24 cellular contexts compared by ENCODE assay signal in genomic region chr6:42996513-42996912, GRCh38. TPM values are rescaled to one million over a fixed set of nuclear protein-coding genes. Genes with fewer than 3 reads are reported as not detected.
DNase-seq lines count a peak whose midpoint lies in the region; ATAC-seq, FAIRE-seq and TF ChIP-seq lines count a peak whose summit lies in the region.
"Had no signal": no experiment of that assay in that cellular context is flagged by ENCODE, and none has a peak within 500 bp of the region (broad histone marks: within the 10 kb centered on the region; RNA-seq: fewer than 3 reads in every experiment).

No MANE protein-coding gene starts in this region.

- CTCF ChIA-PET in activated CD4-positive, alpha-beta T cell treated with anti-CD3 and anti-CD28 coated beads, Interleukin-2, amount 10 ng/mL, durations not matched to agents 7 days and 5 days (lab: Charles Lee) = interaction anchor here (0.9 to 1.8 kb wide), 6 partner anchors 10 to 24 kb away, joined by 3 to 7 read pairs (median 4); partner anchors contain the start of gene PPP2R5D
- CTCF ChIA-PET in CD4-positive, alpha-beta memory T cell (lab: Charles Lee; ENCODE audit: partially characterized antibody) = interaction anchor here (0.7 to 2.1 kb wide), 6 partner anchors 8 to 333 kb away, joined by 3 to 10 read pairs (median 3); partner anchors contain the start of gene PEX6

- H3K9me2 ChIP-seq in DOHH2 (replicated peaks; ENCODE audit: control insufficient read depth, low read length) = no peaks in the 10 kb centered on the region

- no peak overlapping the region for H3K4me2 ChIP-seq in DOHH2 (ENCODE audit: low read length)

- H3K27ac ChIP-seq in DOHH2 (ENCODE audit: low read depth, low read length) = no peak overlapping the region
- no peak overlapping the region for H3K27ac ChIP-seq in CD4-positive, alpha-beta memory T cell (ENCODE audit: low read depth, low read length)
- H3K27ac ChIP-seq: esophagus squamous epithelium, psoas muscle, SJSA1, upper lobe of right lung had no signal

- peaks cover 3% of the 10 kb centered on the region; the same call in 1 of the 2 replicates for H3K4me1 ChIP-seq in DOHH2 (ENCODE audit: control insufficient read depth, low read length)
- no peaks in the 10 kb centered on the region for H3K4me1 ChIP-seq in CD4-positive, alpha-beta memory T cell (ENCODE audit: insufficient read depth, low read length)
- H3K4me1 ChIP-seq: BE2C, esophagus squamous epithelium, psoas muscle, SJSA1, upper lobe of right lung had no signal

- DNase-seq in RCC 7860 (ENCODE audit: low spot score) (peak; percentile 18), fibroblast of villous mesenchyme (ENCODE audit: low read depth) (no peak), progenitor cell of endocrine pancreas (ENCODE audit: low spot score, unreplicated experiment) (no peak), GM19239 (ENCODE audit: insufficient read length, low spot score) (no peak)
- no peak for DNase-seq in activated CD4-positive, alpha-beta T cell treated with anti-CD3 and anti-CD28 coated beads, Interleukin-2, amount 10 ng/mL, durations not matched to agents 7 days and 5 days
- DNase-seq in CD4-positive, alpha-beta memory T cell = no peak
- DNase-seq: activated CD8-positive, alpha-beta T cell treated with anti-CD3 and anti-CD28 coated beads for 36 hours; activated naive CD4-positive, alpha-beta T cell treated with anti-CD3 and anti-CD28 coated beads, Interleukin-2, amount 10 ng/mL, durations not matched to agents 7 days and 5 days; activated T-cell treated with anti-CD3 and anti-CD28 coated beads, Interleukin-2, amount 50 U/mL, for 1 hour; aorta; BE2C; cerebellar nuclear complex; effector CD4-positive, alpha-beta T cell; esophagus squamous epithelium; NCI-H1436; NCI-H774; stimulated activated CD4-positive, alpha-beta T cell treated with anti-CD3 and anti-CD28 coated beads, Interleukin-4, amount 100 ng/mL, for 4 hours; upper lobe of right lung had no signal

- ATAC-seq in HG03159 (IDR thresholded peaks at IDR 0.05; ENCODE audit: unreplicated experiment) = no peak
- ATAC-seq: activated CD8-positive, alpha-beta T cell treated with anti-CD3 and anti-CD28 coated beads for 36 hours; psoas muscle; upper lobe of right lung had no signal

- H3K9me3 Mint-ChIP-seq in progenitor cell of endocrine pancreas (ENCODE audit: low read depth) = no peaks in the 10 kb centered on the region
- no peaks in the 10 kb centered on the region for H3K9me3 Mint-ChIP-seq in activated CD4-positive, alpha-beta T cell treated with anti-CD3 and anti-CD28 coated beads, Interleukin-2, amount 10 ng/mL, durations not matched to agents 7 days and 5 days
- H3K9me3 Mint-ChIP-seq in CD4-positive, alpha-beta memory T cell = no peaks in the 10 kb centered on the region
- H3K9me3 Mint-ChIP-seq: activated CD8-positive, alpha-beta T cell treated with anti-CD3 and anti-CD28 coated beads for 36 hours; activated naive CD4-positive, alpha-beta T cell treated with anti-CD3 and anti-CD28 coated beads, Interleukin-2, amount 10 ng/mL, durations not matched to agents 7 days and 5 days; T-helper 2 cell treated with Interferon-gamma antibody and Interleukin-4, amounts not matched to agents 5 μg/mL and 100 μg/mL, for 36 hours had no signal

- peak; percentile 49 for FAIRE-seq in RCC 7860 (lab: Jason Lieb, UNC)
- FAIRE-seq in GM19239 (lab: Jason Lieb, UNC) = no peak
- FAIRE-seq: D721Med had no signal

- no peaks in the 10 kb centered on the region for H3K27me3 Mint-ChIP-seq in progenitor cell of endocrine pancreas
- no peaks in the 10 kb centered on the region for H3K27me3 Mint-ChIP-seq in activated CD4-positive, alpha-beta T cell treated with anti-CD3 and anti-CD28 coated beads, Interleukin-2, amount 10 ng/mL, durations not matched to agents 7 days and 5 days
- no peaks in the 10 kb centered on the region for H3K27me3 Mint-ChIP-seq in CD4-positive, alpha-beta memory T cell
- H3K27me3 Mint-ChIP-seq: activated CD8-positive, alpha-beta T cell treated with anti-CD3 and anti-CD28 coated beads for 36 hours; activated naive CD4-positive, alpha-beta T cell treated with anti-CD3 and anti-CD28 coated beads, Interleukin-2, amount 10 ng/mL, durations not matched to agents 7 days and 5 days had no signal

- peaks cover 3% of the 10 kb centered on the region for H3K36me3 ChIP-seq in DOHH2 (ENCODE audit: control insufficient read depth, low read length)
- peaks cover 3% of the 10 kb centered on the region for H3K36me3 ChIP-seq in CD4-positive, alpha-beta memory T cell (ENCODE audit: insufficient read depth, low read length)
- H3K36me3 ChIP-seq: BE2C had no signal

- no peaks in the 10 kb centered on the region for H4K20me1 ChIP-seq in DOHH2 (ENCODE audit: control insufficient read depth, insufficient read depth, low read depth, low read length)

- no peaks in the 10 kb centered on the region for H3K9me3 ChIP-seq in DOHH2 (ENCODE audit: control insufficient read depth, insufficient read depth, low read length)
- no peaks in the 10 kb centered on the region for H3K9me3 ChIP-seq in CD4-positive, alpha-beta memory T cell (ENCODE audit: control insufficient read depth in 1 of 2, low read length in 2 of 2)
- H3K9me3 ChIP-seq: BE2C, esophagus squamous epithelium, psoas muscle, SJSA1, upper lobe of right lung had no signal

- H3K36me3 Mint-ChIP-seq in progenitor cell of endocrine pancreas (ENCODE audit: insufficient read depth) = peaks cover 3% of the 10 kb centered on the region
- peaks cover 2% of the 10 kb centered on the region for H3K36me3 Mint-ChIP-seq in activated CD4-positive, alpha-beta T cell treated with anti-CD3 and anti-CD28 coated beads, Interleukin-2, amount 10 ng/mL, durations not matched to agents 7 days and 5 days (ENCODE audit: low read depth)
- peaks cover 5 to 15% of the 10 kb centered on the region in 2 donors for H3K36me3 Mint-ChIP-seq in CD4-positive, alpha-beta memory T cell

- H3K27me3 ChIP-seq in DOHH2 (ENCODE audit: control insufficient read depth, low read length) = no peaks in the 10 kb centered on the region
- H3K27me3 ChIP-seq in CD4-positive, alpha-beta memory T cell (ENCODE audit: insufficient read depth, low read length) = no peaks in the 10 kb centered on the region
- H3K27me3 ChIP-seq: BE2C, esophagus squamous epithelium, SJSA1, upper lobe of right lung had no signal

- no peaks in the 10 kb centered on the region for H3K79me2 ChIP-seq in DOHH2 (ENCODE audit: control insufficient read depth, low read length)

- TF ChIP-seq CTCF in DOHH2 (IDR thresholded peaks at IDR 0.05; ENCODE audit: low read depth, low read length, poor library complexity, severe bottlenecking) (peak; percentile 17), fibroblast of villous mesenchyme (IDR thresholded peaks at IDR 0.05; ENCODE audit: insufficient read depth, low read depth, low read length) (peak; percentile 8), progenitor cell of endocrine pancreas (IDR thresholded peaks at IDR 0.05; ENCODE audit: unreplicated experiment) (no peak)

- H3K4me3 Mint-ChIP-seq in progenitor cell of endocrine pancreas (ENCODE audit: low read depth) = no peak overlapping the region
- no peak overlapping the region for H3K4me3 Mint-ChIP-seq in activated CD4-positive, alpha-beta T cell treated with anti-CD3 and anti-CD28 coated beads, Interleukin-2, amount 10 ng/mL, durations not matched to agents 7 days and 5 days
- H3K4me3 Mint-ChIP-seq in CD4-positive, alpha-beta memory T cell = no peak overlapping the region
- H3K4me3 Mint-ChIP-seq: activated CD8-positive, alpha-beta T cell treated with anti-CD3 and anti-CD28 coated beads for 36 hours; activated naive CD4-positive, alpha-beta T cell treated with anti-CD3 and anti-CD28 coated beads, Interleukin-2, amount 10 ng/mL, durations not matched to agents 7 days and 5 days; T-helper 2 cell treated with Interferon-gamma antibody and Interleukin-4, amounts not matched to agents 5 μg/mL and 100 μg/mL, for 36 hours had no signal

- no peak overlapping the region for H3K4me3 ChIP-seq in DOHH2 (ENCODE audit: low read length)
- no peak overlapping the region for H3K4me3 ChIP-seq in fibroblast of villous mesenchyme (ENCODE audit: low read depth, low read length)
- H3K4me3 ChIP-seq in CD4-positive, alpha-beta memory T cell (ENCODE audit: low read length in 2 of 2) = no peak overlapping the region
- H3K4me3 ChIP-seq: esophagus squamous epithelium, psoas muscle, SJSA1, upper lobe of right lung had no signal

- H3K4me1 Mint-ChIP-seq in progenitor cell of endocrine pancreas (ENCODE audit: low read depth) = peaks cover 2% of the 10 kb centered on the region
- H3K4me1 Mint-ChIP-seq in activated CD4-positive, alpha-beta T cell treated with anti-CD3 and anti-CD28 coated beads, Interleukin-2, amount 10 ng/mL, durations not matched to agents 7 days and 5 days = peaks cover 5% of the 10 kb centered on the region
- H3K4me1 Mint-ChIP-seq in CD4-positive, alpha-beta memory T cell = peaks cover 7 to 12% (median 9%) of the 10 kb centered on the region in 4 donors

- POLR2A ChIA-PET in activated CD4-positive, alpha-beta T cell treated with anti-CD3 and anti-CD28 coated beads, Interleukin-2, amount 10 ng/mL, durations not matched to agents 7 days and 5 days (lab: Charles Lee) = no interaction called here
- POLR2A ChIA-PET in CD4-positive, alpha-beta memory T cell (lab: Charles Lee; ENCODE audit: partially characterized antibody) = interaction anchor here (0.6 to 1.5 kb wide), 5 partner anchors 13 to 433 kb away, joined by 3 to 5 read pairs (median 3); partner anchors contain the start of genes CNPY3, PEX6, PPP2R5D and UBR2

- H3F3A ChIP-seq in DOHH2 (ENCODE audit: control insufficient read depth, insufficient read depth) = peaks cover 5% of the 10 kb centered on the region; the same call in 1 of the 2 replicates

- peak overlapping the region; percentile 71 for H3K27ac Mint-ChIP-seq in progenitor cell of endocrine pancreas
- no peak overlapping the region for H3K27ac Mint-ChIP-seq in activated CD4-positive, alpha-beta T cell treated with anti-CD3 and anti-CD28 coated beads, Interleukin-2, amount 10 ng/mL, durations not matched to agents 7 days and 5 days
- peak overlapping the region in 2 of 7 donors; percentile 61 to 73 for H3K27ac Mint-ChIP-seq in CD4-positive, alpha-beta memory T cell
- H3K27ac Mint-ChIP-seq: activated CD8-positive, alpha-beta T cell treated with anti-CD3 and anti-CD28 coated beads for 36 hours; activated naive CD4-positive, alpha-beta T cell treated with anti-CD3 and anti-CD28 coated beads, Interleukin-2, amount 10 ng/mL, durations not matched to agents 7 days and 5 days; T-helper 2 cell treated with Interferon-gamma antibody and Interleukin-4, amounts not matched to agents 5 μg/mL and 100 μg/mL, for 36 hours had no signal

- intact Hi-C loops in CD4-positive, alpha-beta memory T cell (cut with micrococcal nuclease) = no loop called here

RNA-seq across cellular contexts. Expression of gene PPP2R5D, which starts 12.1 kb away (rescaled TPM):
- 34.8 and 47.5 TPM in 2 replicates for total RNA-seq in fibroblast of villous mesenchyme
- 52.2 and 53.6 TPM in 2 replicates for total RNA-seq in progenitor cell of endocrine pancreas
- total RNA-seq in activated CD4-positive, alpha-beta T cell treated with anti-CD3 and anti-CD28 coated beads, Interleukin-2, amount 10 ng/mL, durations not matched to agents 7 days and 5 days = 10 to 100 TPM; 62.0 to 68.1 TPM
- 10 to 100 TPM; 36.6 to 38.0 TPM for total RNA-seq in CD4-positive, alpha-beta memory T cell
- polyA plus RNA-seq in CD4-positive, alpha-beta memory T cell = 10 to 100 TPM; 22.3 to 30.8 TPM

RNA-seq across cellular contexts. Expression of gene MEA1, which starts 17.2 kb away (rescaled TPM):
- total RNA-seq in fibroblast of villous mesenchyme (60.0 and 68.9 TPM in 2 replicates), progenitor cell of endocrine pancreas (64.0 and 68.4 TPM in 2 replicates)
- 10 to 100 TPM; 58.9 to 70.1 TPM for total RNA-seq in activated CD4-positive, alpha-beta T cell treated with anti-CD3 and anti-CD28 coated beads, Interleukin-2, amount 10 ng/mL, durations not matched to agents 7 days and 5 days
- 10 to 100 TPM; 36.2 to 36.3 TPM for total RNA-seq in CD4-positive, alpha-beta memory T cell
- 100 to 1,000 TPM in 1 of 2 donors, 10 to 100 TPM in 1; 84.7 to 110 TPM for polyA plus RNA-seq in CD4-positive, alpha-beta memory T cell

RNA-seq across cellular contexts. Expression of gene PEX6, which starts 17.5 kb away (rescaled TPM):
- 26.4 and 41.0 TPM in 2 replicates for total RNA-seq in fibroblast of villous mesenchyme
- total RNA-seq in progenitor cell of endocrine pancreas = 29.8 and 32.3 TPM in 2 replicates
- 10 to 100 TPM; 18.7 to 21.3 TPM for total RNA-seq in activated CD4-positive, alpha-beta T cell treated with anti-CD3 and anti-CD28 coated beads, Interleukin-2, amount 10 ng/mL, durations not matched to agents 7 days and 5 days
- 10 to 100 TPM; 38.9 to 40.5 TPM for total RNA-seq in CD4-positive, alpha-beta memory T cell
- polyA plus RNA-seq in CD4-positive, alpha-beta memory T cell = 10 to 100 TPM; 14.5 TPM

RNA-seq across cellular contexts. Expression of gene KLHDC3, which starts 17.5 kb away (rescaled TPM):
- total RNA-seq in fibroblast of villous mesenchyme (92.1 and 93.3 TPM in 2 replicates), progenitor cell of endocrine pancreas (86.8 and 91.1 TPM in 2 replicates)
- 10 to 100 TPM; 64.7 to 74.2 TPM for total RNA-seq in activated CD4-positive, alpha-beta T cell treated with anti-CD3 and anti-CD28 coated beads, Interleukin-2, amount 10 ng/mL, durations not matched to agents 7 days and 5 days
- 10 to 100 TPM; 66.6 to 67.9 TPM for total RNA-seq in CD4-positive, alpha-beta memory T cell
- 100 to 1,000 TPM in 1 of 2 donors, 10 to 100 TPM in 1; 78.3 to 131 TPM for polyA plus RNA-seq in CD4-positive, alpha-beta memory T cell

RNA-seq across cellular contexts. Expression of gene RRP36, which starts 24.9 kb away (rescaled TPM):
- total RNA-seq in fibroblast of villous mesenchyme = 114 and 125 TPM in 2 replicates
- total RNA-seq in progenitor cell of endocrine pancreas = 60.6 and 62.4 TPM in 2 replicates
- total RNA-seq in activated CD4-positive, alpha-beta T cell treated with anti-CD3 and anti-CD28 coated beads, Interleukin-2, amount 10 ng/mL, durations not matched to agents 7 days and 5 days = 10 to 100 TPM; 65.3 to 68.4 TPM
- total RNA-seq in CD4-positive, alpha-beta memory T cell = 10 to 100 TPM; 56.5 to 58.7 TPM
- 10 to 100 TPM; 65.5 to 77.0 TPM for polyA plus RNA-seq in CD4-positive, alpha-beta memory T cell
